In genomic region chr14:96415559-96415958, GRCh38 we compare ENCODE assay signal across 30 cellular contexts. TPM values are rescaled to one million over a fixed set of nuclear protein-coding genes. Genes with fewer than 3 reads are reported as not detected.
"Had no signal": no experiment of that assay in that cellular context is flagged by ENCODE, and none has a peak within 500 bp of the region (broad histone marks: within the 10 kb centered on the region; RNA-seq: fewer than 3 reads in every experiment).

No MANE protein-coding gene starts in this region.

- H3K4me3 Mint-ChIP-seq: naive B cell; natural killer cell; nephron progenitor cell; neural progenitor cell; stimulated activated memory B cell treated with anti-CD40 and anti-IgM and Interleukin-4, amounts not matched to agents 10 μg/mL and 1 μg/mL and 100 μg/mL, for 72 hours; stimulated activated naive CD8-positive, alpha-beta T cell treated with anti-CD3 and anti-CD28 coated beads, Interleukin-15, amount 100 ng/mL, for 72 hours; type B pancreatic cell had no signal

- DNase-seq: hippocampal formation; left colon; left lung; lower lobe of right lung; mammary epithelial cell; mesenchymal stem cell; naive B cell; natural killer cell; nephron progenitor cell; occipital lobe; spleen; stimulated activated CD4-positive, alpha-beta T cell treated with anti-CD3 and anti-CD28 coated beads, Interleukin-1b, Interleukin-23, amount 100 ng/mL, for 48 hours; stimulated activated CD4-positive, alpha-beta T cell treated with anti-CD3 and anti-CD28 coated beads, Interleukin-2, amount 100 ng/mL, for 48 hours; stimulated activated CD4-positive, alpha-beta T cell treated with anti-CD3 and anti-CD28 coated beads, Interleukin-4, amount 100 ng/mL, for 4 hours; stimulated activated CD8-positive, alpha-beta memory T cell treated with anti-CD3 and anti-CD28 coated beads, Interleukin-4, amount 100 ng/mL, for 48 hours; stimulated activated naive CD4-positive, alpha-beta T cell treated with Interleukin-2 at 50 U/mL for 16 hours; stimulated activated naive CD8-positive, alpha-beta T cell treated with anti-CD3 and anti-CD28 coated beads, Interleukin-15, amount 100 ng/mL, for 72 hours; substantia nigra; uterus had no signal

- H3K36me3 ChIP-seq: left lung, lower lobe of right lung, neural progenitor cell, neutrophil, right atrium auricular region, spleen, tibial nerve, uterus had no signal

- H3K27me3 Mint-ChIP-seq: type B pancreatic cell had no signal

- H3K4me3 ChIP-seq: left lung, lower lobe of right lung, neural progenitor cell, right atrium auricular region, skin epidermis, spleen, tibial nerve, uterus had no signal

- H3K4me2 ChIP-seq: neural progenitor cell had no signal

- H3K27me3 ChIP-seq: left lung, neural progenitor cell, right atrium auricular region, spleen, tibial nerve, uterus had no signal

- H3K9me3 Mint-ChIP-seq: naive B cell; natural killer cell; nephron progenitor cell; neural progenitor cell; stimulated activated memory B cell treated with anti-CD40 and anti-IgM and Interleukin-4, amounts not matched to agents 10 μg/mL and 1 μg/mL and 100 μg/mL, for 72 hours; stimulated activated naive CD8-positive, alpha-beta T cell treated with anti-CD3 and anti-CD28 coated beads, Interleukin-15, amount 100 ng/mL, for 72 hours; type B pancreatic cell had no signal

- H3K36me3 Mint-ChIP-seq: naive B cell; natural killer cell; neural progenitor cell; stimulated activated memory B cell treated with anti-CD40 and anti-IgM and Interleukin-4, amounts not matched to agents 10 μg/mL and 1 μg/mL and 100 μg/mL, for 72 hours; type B pancreatic cell had no signal

- H3K4me1 ChIP-seq: left lung, lower lobe of right lung, right atrium auricular region, spleen, tibial nerve, uterus had no signal

- ATAC-seq: left lung; lower lobe of right lung; natural killer cell; sciatic nerve; stimulated activated memory B cell treated with anti-CD40 and anti-IgM and Interleukin-4, amounts not matched to agents 10 μg/mL and 1 μg/mL and 100 μg/mL, for 72 hours; stimulated activated naive CD8-positive, alpha-beta T cell treated with anti-CD3 and anti-CD28 coated beads, Interleukin-15, amount 100 ng/mL, for 72 hours had no signal

- H3K27ac ChIP-seq: left lung, lower lobe of right lung, neural progenitor cell, neutrophil, right atrium auricular region, skin epidermis, spleen, tibial nerve, uterus had no signal

- H3K4me1 Mint-ChIP-seq: naive B cell; natural killer cell; nephron progenitor cell; stimulated activated memory B cell treated with anti-CD40 and anti-IgM and Interleukin-4, amounts not matched to agents 10 μg/mL and 1 μg/mL and 100 μg/mL, for 72 hours; stimulated activated naive CD8-positive, alpha-beta T cell treated with anti-CD3 and anti-CD28 coated beads, Interleukin-15, amount 100 ng/mL, for 72 hours had no signal

- H3K9ac ChIP-seq: neural progenitor cell had no signal

- FAIRE-seq: keratinocyte had no signal

- H3K27ac Mint-ChIP-seq: natural killer cell; nephron progenitor cell; neural progenitor cell; progenitor cell of endocrine pancreas; stimulated activated memory B cell treated with anti-CD40 and anti-IgM and Interleukin-4, amounts not matched to agents 10 μg/mL and 1 μg/mL and 100 μg/mL, for 72 hours; stimulated activated naive CD8-positive, alpha-beta T cell treated with anti-CD3 and anti-CD28 coated beads, Interleukin-15, amount 100 ng/mL, for 72 hours; type B pancreatic cell had no signal

- H3K9me3 ChIP-seq: left lung, lower lobe of right lung, neutrophil, right atrium auricular region, spleen, tibial nerve, uterus had no signal

- H2AFZ ChIP-seq: neural progenitor cell had no signal

RNA-seq across cellular contexts. Expression of gene AK7, which starts 23.6 kb away (rescaled TPM):
- total RNA-seq: natural killer cell, osteocyte had no signal
